Comparison of ENCODE assay signal across 24 cellular contexts in the genomic region with DNA sequence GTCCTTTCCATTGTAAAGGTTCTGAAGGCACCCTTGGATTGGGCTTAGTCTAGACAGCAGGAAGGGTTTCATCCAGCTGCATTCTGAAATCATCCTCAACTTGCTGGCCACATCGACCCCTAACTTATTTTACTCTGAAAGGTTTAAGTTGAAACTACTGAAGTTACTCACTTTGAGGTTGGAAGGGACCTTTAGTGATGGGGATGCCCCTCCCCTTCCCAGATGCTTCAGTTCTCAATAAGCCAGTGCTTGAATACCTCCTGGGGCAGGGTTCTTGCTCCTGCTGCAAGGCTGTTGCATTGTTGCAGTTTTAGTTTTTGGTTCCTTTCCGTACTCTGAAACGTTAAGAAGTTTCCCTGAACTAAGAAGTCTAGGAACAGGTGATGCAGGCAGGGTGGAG. TPM values are rescaled to one million over a fixed set of nuclear protein-coding genes. Genes with fewer than 3 reads are reported as not detected.
"Had no signal": no experiment of that assay in that cellular context is flagged by ENCODE, and none has a peak within 500 bp of the region (broad histone marks: within the 10 kb centered on the region; RNA-seq: fewer than 3 reads in every experiment).

No MANE protein-coding gene starts in this region.

- H3K9me3 Mint-ChIP-seq: activated B cell treated with CpG ODN at 0.5 μM for 24 hours; activated T-cell treated with anti-CD3 and anti-CD28 coated beads, Interleukin-2, amount 50 U/mL, for 4 hours; nephron progenitor cell; T-cell; type B pancreatic cell had no signal

- H3K27ac Mint-ChIP-seq: activated B cell treated with CpG ODN at 0.5 μM for 24 hours, T-cell, type B pancreatic cell had no signal

- H3K36me3 Mint-ChIP-seq: T-cell, type B pancreatic cell had no signal

- H3K4me3 ChIP-seq: coronary artery, lower lobe of right lung, spleen, stomach had no signal

- DNase-seq: activated B cell treated with CpG ODN at 0.5 μM for 24 hours; activated gamma-delta T cell treated with Interleukin-2 at 50 U/mL for 16 hours; activated T-cell treated with anti-CD3 and anti-CD28 coated beads, Interleukin-2, amount 50 U/mL, for 4 hours; aorta; brain microvascular endothelial cell; central memory CD4-positive, alpha-beta T cell; erythroblast; foreskin melanocyte; glutamatergic neuron; hippocampal formation; left colon; lower lobe of right lung; midbrain; nephron progenitor cell; nucleus accumbens; SK-N-SH; spleen; stimulated activated CD8-positive, alpha-beta memory T cell treated with anti-CD3 and anti-CD28 coated beads, Interleukin-4, amount 100 ng/mL, for 48 hours; stomach; T-cell; T-helper 9 cell had no signal

- ATAC-seq: activated T-cell treated with anti-CD3 and anti-CD28 coated beads, Interleukin-2, amount 50 U/mL, for 4 hours; lower lobe of right lung; T-cell had no signal

- H3K4me3 Mint-ChIP-seq: activated B cell treated with CpG ODN at 0.5 μM for 24 hours; activated T-cell treated with anti-CD3 and anti-CD28 coated beads, Interleukin-2, amount 50 U/mL, for 4 hours; nephron progenitor cell; T-cell; type B pancreatic cell had no signal

RNA-seq across cellular contexts. Expression of gene FGD5, which starts 26.4 kb away (rescaled TPM):
- total RNA-seq: activated B cell treated with CpG ODN at 0.5 μM for 24 hours, myocyte had no signal
